Comparison of ENCODE assay signal across 22 cellular contexts in the genomic region with DNA sequence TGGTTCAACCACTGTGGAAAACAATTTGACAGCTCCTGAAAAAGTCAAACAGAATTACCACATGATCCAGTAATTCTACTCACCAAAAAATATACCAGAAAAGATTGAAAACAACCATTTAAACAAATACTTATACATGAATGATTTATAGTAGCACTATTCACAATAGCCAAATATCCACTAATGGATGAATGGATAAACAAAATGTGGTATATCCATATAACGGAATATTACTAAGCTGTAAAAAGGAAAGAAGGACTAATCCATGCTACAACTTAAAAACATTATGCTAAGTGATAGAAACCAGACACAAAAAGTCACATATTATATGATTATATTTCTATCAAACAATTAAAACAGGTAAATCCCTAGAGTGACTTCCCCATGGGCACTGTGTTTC.
A peak's percentile ranks its signal among the peaks of the same experiment; 100 is the strongest.
DNase-seq lines count a peak whose midpoint lies in the region; ATAC-seq, FAIRE-seq and TF ChIP-seq lines count a peak whose summit lies in the region.
"Had no signal": no experiment of that assay in that cellular context is flagged by ENCODE, and none has a peak within 500 bp of the region (broad histone marks: within the 10 kb centered on the region; RNA-seq: fewer than 3 reads in every experiment).

No MANE protein-coding gene starts in this region.

- no peak overlapping the region for H3K4me3 Mint-ChIP-seq in astrocyte (ENCODE audit: unreplicated experiment)
- H3K4me3 Mint-ChIP-seq: B cell; CD4-positive, alpha-beta T cell; CD8-positive, alpha-beta T cell had no signal

- peaks cover 11% of the 10 kb centered on the region for H3K4me1 Mint-ChIP-seq in astrocyte (ENCODE audit: low read depth, unreplicated experiment)
- H3K4me1 Mint-ChIP-seq: B cell had no signal

- no peak for TF ChIP-seq RAD21 in SK-N-SH (IDR thresholded peaks at IDR 0.05; ENCODE audit: low read length)

- no peaks in the 10 kb centered on the region for H3F3A ChIP-seq in SK-N-SH (replicated peaks; ENCODE audit: insufficient read depth)

- no peak for FAIRE-seq in astrocyte (lab: Jason Lieb, UNC)
- FAIRE-seq: A549, G401.6, GM12891, GM19239 had no signal

- H3K4me3 ChIP-seq in SK-N-SH (ENCODE audit: low read depth in 2 of 2, low read length in 1 of 2) = no peak overlapping the region
- H3K4me3 ChIP-seq in HEK293 (ENCODE audit: low read depth, low read length) = no peak overlapping the region
- no peak overlapping the region for H3K4me3 ChIP-seq in astrocyte (ENCODE audit: insufficient read depth, low read depth, low read length)
- H3K4me3 ChIP-seq: A549; BLaER1 treated with 17β-estradiol and CSF1 and Interleukin-3, amounts not matched to agents 10 nM and 100 nM had no signal

- POLR2A ChIA-PET in SK-N-SH (lab: Yijun Ruan, JAX) (no interaction called here), HEK293 (lab: Yijun Ruan, JAX) (no interaction called here)

- H3K27me3 ChIP-seq in SK-N-SH (ENCODE audit: insufficient read depth) (no peaks in the 10 kb centered on the region), astrocyte (ENCODE audit: insufficient read depth, low read length) (no peaks in the 10 kb centered on the region)
- H3K27me3 ChIP-seq: BLaER1 treated with 17β-estradiol and CSF1 and Interleukin-3, amounts not matched to agents 10 nM and 100 nM had no signal

- no peak for TF ChIP-seq EP300 in SK-N-SH (IDR thresholded peaks at IDR 0.05; ENCODE audit: borderline replicate concordance in 1 of 2, low read depth in 1 of 2, low read length in 1 of 2)

- no peaks in the 10 kb centered on the region for H3K9me3 Mint-ChIP-seq in astrocyte (ENCODE audit: unreplicated experiment)

- H3K36me3 Mint-ChIP-seq in astrocyte (ENCODE audit: low read depth, unreplicated experiment) = no peaks in the 10 kb centered on the region
- H3K36me3 Mint-ChIP-seq: CD8-positive, alpha-beta T cell had no signal

- TF ChIP-seq CTCF in SK-N-SH (IDR thresholded peaks at IDR 0.05) (no peak), HEK293 (tag by site-specific recombination; IDR thresholded peaks at IDR 0.05) (no peak), astrocyte (IDR thresholded peaks at IDR 0.05; ENCODE audit: insufficient read depth, low read depth, low read length) (no peak)

- H3K4me2 ChIP-seq in SK-N-SH (no peak overlapping the region), astrocyte (ENCODE audit: low read length) (no peak overlapping the region)
- H3K4me2 ChIP-seq: A549; BLaER1 treated with 17β-estradiol and CSF1 and Interleukin-3, amounts not matched to agents 10 nM and 100 nM had no signal

- H3K9ac ChIP-seq in SK-N-SH (no peak overlapping the region), astrocyte (ENCODE audit: low read length) (no peak overlapping the region)
- H3K9ac ChIP-seq: BLaER1 treated with 17β-estradiol and CSF1 and Interleukin-3, amounts not matched to agents 10 nM and 100 nM had no signal

- no peak for ATAC-seq in SK-N-SH treated with all-trans-retinoic acid at 6 μM for 48 hours
- no peak for ATAC-seq in HG03378 (IDR thresholded peaks at IDR 0.05; ENCODE audit: unreplicated experiment)
- ATAC-seq: A549; CD8-positive, alpha-beta T cell had no signal

- no peaks in the 10 kb centered on the region for H3K36me3 ChIP-seq in SK-N-SH (replicated peaks in 1 of 2; ENCODE audit: control insufficient read depth in 1 of 2, insufficient read depth in 2 of 2, low read length in 1 of 2)
- no peaks in the 10 kb centered on the region for H3K36me3 ChIP-seq in HEK293 (ENCODE audit: control insufficient read depth in 2 of 2, insufficient read depth in 1 of 2, low read length in 2 of 2)
- no peaks in the 10 kb centered on the region for H3K36me3 ChIP-seq in astrocyte (ENCODE audit: insufficient read depth, low read length)
- H3K36me3 ChIP-seq: BLaER1 treated with 17β-estradiol and CSF1 and Interleukin-3, amounts not matched to agents 10 nM and 100 nM had no signal

- DNase-seq in SK-N-SH = no peak
- DNase-seq in astrocyte (ENCODE audit: low read depth) = no peak
- DNase-seq in epithelial cell of prostate (ENCODE audit: low read depth, low spot score) = no peak
- no peak for DNase-seq in NCI-H1092 (lab: John Stamatoyannopoulos, UW)
- DNase-seq: AML-193; Caco-2; Calu3; CD4-positive, alpha-beta T cell; CD8-positive, alpha-beta T cell; DMS79 treated with DMSO at 0.1 percent for 48 hours; GF-D8 had no signal

- CTCF ChIA-PET in SK-N-SH (lab: Yijun Ruan, JAX) (interaction anchor here (0.7 kb wide), 1 partner anchor 29 kb away, joined by 3 read pairs; no protein-coding TSS in a partner anchor), HEK293 (lab: Yijun Ruan, JAX) (no interaction called here)

- H3K79me2 ChIP-seq in SK-N-SH (ENCODE audit: insufficient read depth) (no peaks in the 10 kb centered on the region), astrocyte (ENCODE audit: insufficient read depth, low read length) (no peaks in the 10 kb centered on the region)

- H4K20me1 ChIP-seq in SK-N-SH (ENCODE audit: insufficient read depth) = no peaks in the 10 kb centered on the region
- H4K20me1 ChIP-seq in astrocyte (ENCODE audit: insufficient read depth, low read length) = no peaks in the 10 kb centered on the region
- H4K20me1 ChIP-seq: BLaER1 treated with 17β-estradiol and CSF1 and Interleukin-3, amounts not matched to agents 10 nM and 100 nM had no signal

- H3K4me1 ChIP-seq in SK-N-SH (ENCODE audit: control insufficient read depth in 1 of 2, insufficient read depth in 2 of 2, low read depth in 1 of 2, low read length in 1 of 2) = no peaks in the 10 kb centered on the region
- H3K4me1 ChIP-seq in HEK293 (ENCODE audit: control insufficient read depth, insufficient read depth, low read length) = no peaks in the 10 kb centered on the region
- no peaks in the 10 kb centered on the region for H3K4me1 ChIP-seq in astrocyte (ENCODE audit: insufficient read depth, low read length)
- H3K4me1 ChIP-seq: A549; BLaER1 treated with 17β-estradiol and CSF1 and Interleukin-3, amounts not matched to agents 10 nM and 100 nM; Caco-2 had no signal

- H3K27ac ChIP-seq in SK-N-SH (ENCODE audit: low read depth in 2 of 2, low read length in 1 of 2) = no peak overlapping the region
- H3K27ac ChIP-seq in HEK293 (ENCODE audit: extremely low read depth, low read depth, low read length) = no peak overlapping the region
- H3K27ac ChIP-seq in astrocyte (ENCODE audit: low read depth, low read length) = no peak overlapping the region
- peak overlapping the region; percentile 92 for H3K27ac ChIP-seq in epithelial cell of prostate
- H3K27ac ChIP-seq: 22Rv1; A549; BLaER1 treated with 17β-estradiol and CSF1 and Interleukin-3, amounts not matched to agents 10 nM and 100 nM; C4-2B had no signal

- H3K27ac Mint-ChIP-seq in astrocyte (ENCODE audit: unreplicated experiment) = peak overlapping the region; percentile 92
- H3K27ac Mint-ChIP-seq: B cell; CD4-positive, alpha-beta T cell; CD8-positive, alpha-beta T cell had no signal

- H2AFZ ChIP-seq in SK-N-SH (ENCODE audit: low read depth) (no peak overlapping the region), astrocyte (ENCODE audit: low read depth, low read length) (no peak overlapping the region)

- WGBS in SK-N-SH (ENCODE audit: low lambda C conversion rate) = 26% methylated on average over 1 of the region's 1 CpG

- no peaks in the 10 kb centered on the region for H3K9me2 ChIP-seq in SK-N-SH

- H3K27me3 Mint-ChIP-seq in astrocyte (ENCODE audit: low read depth, unreplicated experiment) = no peaks in the 10 kb centered on the region

- H3K9me3 ChIP-seq in SK-N-SH (no peaks in the 10 kb centered on the region), HEK293 (ENCODE audit: control insufficient read depth, insufficient read depth, low read depth, low read length) (no peaks in the 10 kb centered on the region), astrocyte (ENCODE audit: insufficient read depth, low read depth, low read length) (no peaks in the 10 kb centered on the region)

TF ChIP-seq in SK-N-SH treated with all-trans-retinoic acid at 6 μM for 48 hours, 23 proteins besides CTCF, POLR2A, EP300 and RAD21:
- no peak for TF ChIP-seq CSDC2 (CRISPR knock-in tag; IDR thresholded peaks at IDR 0.05)
- TF ChIP-seq ZNF8 (CRISPR knock-in tag; IDR thresholded peaks at IDR 0.05) = peak; percentile 97
- TF ChIP-seq ISL1 (CRISPR knock-in tag; IDR thresholded peaks at IDR 0.05) = no peak
- TF ChIP-seq ARNTL (CRISPR knock-in tag; IDR thresholded peaks at IDR 0.05; ENCODE audit: borderline replicate concordance, low read depth) = no peak

TF ChIP-seq in SK-N-SH, 30 proteins besides CTCF, POLR2A, EP300 and RAD21 (continues in another document):
- TF ChIP-seq TAF1 (IDR thresholded peaks at IDR 0.05; ENCODE audit: borderline replicate concordance, low read depth, low read length) (no peak), SMC3 (IDR thresholded peaks at IDR 0.05; ENCODE audit: low read depth, low read length) (no peak), JUND (IDR thresholded peaks at IDR 0.05) (no peak), EZH2phosphoT487 (IDR thresholded peaks at IDR 0.05; ENCODE audit: borderline replicate concordance, low read depth) (no peak), POLR2AphosphoS5 (IDR thresholded peaks at IDR 0.05; ENCODE audit: low read depth, low read length) (no peak), NFIC (IDR thresholded peaks at IDR 0.05; ENCODE audit: borderline replicate concordance) (no peak), TEAD4 (IDR thresholded peaks at IDR 0.05; ENCODE audit: borderline replicate concordance, insufficient read depth) (no peak)

TF ChIP-seq in HEK293, 187 proteins besides CTCF, POLR2A, EP300 and RAD21:
- TF ChIP-seq SETDB1 (IDR thresholded peaks at IDR 0.05; ENCODE audit: insufficient read length, low read length) = peak; percentile 42
- TF ChIP-seq, protein P1, sequence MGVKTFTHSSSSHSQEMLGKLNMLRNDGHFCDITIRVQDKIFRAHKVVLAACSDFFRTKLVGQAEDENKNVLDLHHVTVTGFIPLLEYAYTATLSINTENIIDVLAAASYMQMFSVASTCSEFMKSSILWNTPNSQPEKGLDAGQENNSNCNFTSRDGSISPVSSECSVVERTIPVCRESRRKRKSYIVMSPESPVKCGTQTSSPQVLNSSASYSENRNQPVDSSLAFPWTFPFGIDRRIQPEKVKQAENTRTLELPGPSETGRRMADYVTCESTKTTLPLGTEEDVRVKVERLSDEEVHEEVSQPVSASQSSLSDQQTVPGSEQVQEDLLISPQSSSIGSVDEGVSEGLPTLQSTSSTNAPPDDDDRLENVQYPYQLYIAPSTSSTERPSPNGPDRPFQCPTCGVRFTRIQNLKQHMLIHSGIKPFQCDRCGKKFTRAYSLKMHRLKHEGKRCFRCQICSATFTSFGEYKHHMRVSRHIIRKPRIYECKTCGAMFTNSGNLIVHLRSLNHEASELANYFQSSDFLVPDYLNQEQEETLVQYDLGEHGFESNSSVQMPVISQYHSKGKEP (tag by site-specific recombination; IDR thresholded peaks at IDR 0.05) = no peak
